13 cellular contexts compared by ENCODE assay signal in the genomic region with DNA sequence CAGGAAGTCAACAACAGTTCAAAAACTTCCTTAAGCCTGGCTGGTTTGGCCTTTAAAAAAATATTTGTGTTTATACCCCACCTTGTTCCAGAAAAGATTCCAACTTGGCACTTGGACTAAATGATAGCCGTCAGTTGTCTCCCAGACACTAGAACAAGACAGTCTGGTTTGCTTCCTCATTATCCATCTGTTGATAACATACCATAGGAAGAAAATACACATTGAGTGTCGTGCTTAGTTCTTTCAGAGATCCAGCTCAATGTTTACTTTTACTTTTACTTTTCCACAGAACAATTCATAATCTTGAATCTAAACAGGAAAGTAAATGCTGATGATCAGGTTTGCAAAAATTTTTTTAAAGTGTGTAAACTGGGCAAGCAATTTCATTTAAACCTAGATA. TPM values are rescaled to one million over a fixed set of nuclear protein-coding genes. Genes with fewer than 3 reads are reported as not detected.
A peak's percentile ranks its signal among the peaks of the same experiment; 100 is the strongest.
DNase-seq lines count a peak whose midpoint lies in the region; ATAC-seq and TF ChIP-seq lines count a peak whose summit lies in the region.
"Had no signal": no experiment of that assay in that cellular context is flagged by ENCODE, and none has a peak within 500 bp of the region (broad histone marks: within the 10 kb centered on the region; RNA-seq: fewer than 3 reads in every experiment).

No MANE protein-coding gene starts in this region.

- no peaks in the 10 kb centered on the region for H3K36me3 Mint-ChIP-seq in MCF 10A (ENCODE audit: insufficient read depth, unreplicated experiment)
- H3K36me3 Mint-ChIP-seq in immature natural killer cell = peaks cover 0 to 4% (median 0%) of the 10 kb centered on the region in 3 donors

- intact Hi-C loops in breast epithelium (cut with DNase I; ENCODE audit: low total_unique reads) (no loop called here), MCF 10A (cut with micrococcal nuclease) (no loop called here)

- H3K4me3 Mint-ChIP-seq in MCF 10A (ENCODE audit: unreplicated experiment) = no peak overlapping the region
- peak overlapping the region; percentile 25 to 56 (median 41) for H3K4me3 Mint-ChIP-seq in immature natural killer cell

- no peak overlapping the region for H3K4me3 ChIP-seq in breast epithelium
- no peak overlapping the region for H3K4me3 ChIP-seq in suprapubic skin
- H3K4me3 ChIP-seq: tibial artery had no signal

- ATAC-seq in HG03175 (IDR thresholded peaks at IDR 0.05; ENCODE audit: unreplicated experiment) = no peak

- H3K4me1 ChIP-seq in breast epithelium = peaks cover 4 to 7% of the 10 kb centered on the region in 2 donors
- H3K4me1 ChIP-seq in suprapubic skin = peaks cover 40% of the 10 kb centered on the region

- no TSS peak for BruUV-seq in MCF 10A (replicated peaks; lab: Mats Ljungman, UMichigan)

- TF ChIP-seq EP300 in suprapubic skin (IDR thresholded peaks at IDR 0.05) = no peak

- H3K27ac Mint-ChIP-seq in MCF 10A (ENCODE audit: low read depth, unreplicated experiment) = no peak overlapping the region
- peak overlapping the region in 5 of 6 donors; percentile 58 to 87 (median 84) for H3K27ac Mint-ChIP-seq in immature natural killer cell

- H3K36me3 ChIP-seq in breast epithelium (no peaks in the 10 kb centered on the region), suprapubic skin (no peaks in the 10 kb centered on the region)
- H3K36me3 ChIP-seq: tibial artery had no signal

- H3K27me3 Mint-ChIP-seq in MCF 10A (ENCODE audit: insufficient read depth, unreplicated experiment) (no peaks in the 10 kb centered on the region), immature natural killer cell (ENCODE audit: low read depth in 3 of 3) (peaks cover 3 to 14% (median 10%) of the 10 kb centered on the region in 3 donors)

- DNase-seq in breast epithelium (ENCODE audit: low spot score in 2 of 2) (no peak), MCF 10A (ENCODE audit: unreplicated experiment) (no peak), immature natural killer cell (no peak), suprapubic skin (ENCODE audit: low spot score in 2 of 2) (no peak), SW480 (ENCODE audit: low spot score) (no peak), NCI-H1694 treated with DMSO at 0.1 percent for 48 hours (lab: John Stamatoyannopoulos, UW) (no peak)
- DNase-seq: cerebellar nuclear complex, hypothalamus, NCI-H1105 treated with DMSO at 0.1 percent for 48 hours, SHP77, tibial artery had no signal

- H3K27me3 ChIP-seq in breast epithelium = no peaks in the 10 kb centered on the region
- H3K27me3 ChIP-seq in suprapubic skin = no peaks in the 10 kb centered on the region
- H3K27me3 ChIP-seq: tibial artery had no signal

- TF ChIP-seq CTCF in breast epithelium (IDR thresholded peaks at IDR 0.05) = no peak
- no peak for TF ChIP-seq CTCF in MCF 10A (IDR thresholded peaks at IDR 0.05; ENCODE audit: unreplicated experiment)
- TF ChIP-seq CTCF in VCaP (conservative IDR thresholded peaks at IDR 0.05) = no peak
- no peak for TF ChIP-seq CTCF in suprapubic skin (IDR thresholded peaks at IDR 0.05)

- peak overlapping the region; percentile 16 to 31 for H3K27ac ChIP-seq in breast epithelium
- H3K27ac ChIP-seq in VCaP = peak overlapping the region; percentile 97
- H3K27ac ChIP-seq in suprapubic skin = peak overlapping the region; percentile 10
- H3K27ac ChIP-seq: tibial artery had no signal

- H3K4me1 Mint-ChIP-seq in MCF 10A (ENCODE audit: insufficient read depth, unreplicated experiment) (peaks cover 12% of the 10 kb centered on the region), immature natural killer cell (peaks cover 33 to 47% of the 10 kb centered on the region in 2 donors)

- POLR2A ChIA-PET in MCF 10A (lab: Yijun Ruan, JAX) = interaction anchor here (0.6 to 1.5 kb wide), 4 partner anchors 9 to 147 kb away, joined by 3 to 4 read pairs (median 3); no protein-coding TSS in a partner anchor

- WGBS in suprapubic skin = 35% methylated on average over 2 of the region's 2 CpGs

- H3K9me3 Mint-ChIP-seq in MCF 10A (ENCODE audit: unreplicated experiment) (no peaks in the 10 kb centered on the region), immature natural killer cell (no peaks in the 10 kb centered on the region)

- H3K9me3 ChIP-seq in breast epithelium (no peaks in the 10 kb centered on the region), suprapubic skin (no peaks in the 10 kb centered on the region)
- H3K9me3 ChIP-seq: tibial artery had no signal

- TF ChIP-seq POLR2A in breast epithelium (IDR thresholded peaks at IDR 0.05) = no peak
- no peak for TF ChIP-seq POLR2A in suprapubic skin (IDR thresholded peaks at IDR 0.05)

- CTCF ChIA-PET in MCF 10A (lab: Yijun Ruan, JAX) = interaction anchor here (0.6 kb wide), 1 partner anchor 133 kb away, joined by 3 read pairs; no protein-coding TSS in a partner anchor

RNA-seq across cellular contexts. Expression of gene VPS54, which starts 2.4 kb away (rescaled TPM):
- total RNA-seq in breast epithelium = 10 to 100 TPM; 26.9 to 39.8 (median 36.7) TPM
- 13.1 and 16.5 TPM in 2 replicates for total RNA-seq in MCF 10A (2022)
- polyA plus RNA-seq in immature natural killer cell = 1 to 10 TPM; 2.3 to 8.1 (median 5.8) TPM
- 10 to 100 TPM; 14.6 to 28.8 (median 21.8) TPM for total RNA-seq in suprapubic skin

Comparison
In these comparisons a context has a peak if more than half of its experiments do, and no peak if none do; other contexts are left out.
1. H3K27ac ChIP-seq: peak in every context shown above with its lines; median percentile 97 in VCaP; 24 in breast epithelium; 10 in suprapubic skin.